16 cellular contexts compared by ENCODE assay signal in genomic region chr12:25001311-25001710, GRCh38. TPM values are rescaled to one million over a fixed set of nuclear protein-coding genes. Genes with fewer than 3 reads are reported as not detected.
DNase-seq lines count a peak whose midpoint lies in the region; ATAC-seq and TF ChIP-seq lines count a peak whose summit lies in the region.
"Had no signal": no experiment of that assay in that cellular context is flagged by ENCODE, and none has a peak within 500 bp of the region (broad histone marks: within the 10 kb centered on the region; RNA-seq: fewer than 3 reads in every experiment).

No MANE protein-coding gene starts in this region.

- intact Hi-C loops in activated B cell treated with CpG ODN at 0.5 μM for 24 hours (cut with micrococcal nuclease), result no loop called here

- TF ChIP-seq CTCF in activated B cell treated with CpG ODN at 0.5 μM for 24 hours (IDR thresholded peaks at IDR 0.05), result no peak

- no peaks in the 10 kb centered on the region for H3K9me3 Mint-ChIP-seq in activated B cell treated with CpG ODN at 0.5 μM for 24 hours

- peak overlapping the region; percentile 41 for H3K27ac Mint-ChIP-seq in activated B cell treated with CpG ODN at 0.5 μM for 24 hours

- ATAC-seq in activated B cell treated with CpG ODN at 0.5 μM for 24 hours (ENCODE audit: low read depth) (no peak), HG03139 (IDR thresholded peaks at IDR 0.05; ENCODE audit: unreplicated experiment) (no peak)
- ATAC-seq: HCT116, HepG2 had no signal

- DNase-seq in G401 (ENCODE audit: low spot score), result peak; percentile 72
- peak; percentile 83 for DNase-seq in NCI-H1694 (lab: John Stamatoyannopoulos, UW)
- DNase-seq in activated B cell treated with CpG ODN at 0.5 μM for 24 hours, result no peak
- peak; percentile 8 for DNase-seq in myocyte (ENCODE audit: low read depth)
- DNase-seq in HCEC 1CT, result no peak
- DNase-seq in stimulated activated naive CD4-positive, alpha-beta T cell treated with Interleukin-2 at 50 U/mL for 16 hours (lab: John Stamatoyannopoulos, UW), result no peak
- DNase-seq: DMS53, Kasumi-1, NCI-H1048, NCI-H146, NCI-H446, SIG-M5, T-helper 2 cell had no signal

- H3K36me3 Mint-ChIP-seq in activated B cell treated with CpG ODN at 0.5 μM for 24 hours (ENCODE audit: low read depth), result peaks cover 1% of the 10 kb centered on the region

- peaks cover 95% of the 10 kb centered on the region for H3K4me1 Mint-ChIP-seq in activated B cell treated with CpG ODN at 0.5 μM for 24 hours

- CTCF ChIA-PET in activated B cell treated with CpG ODN at 0.5 μM for 24 hours (lab: Charles Lee), result interaction anchor here (1.4 to 2.0 kb wide), 3 partner anchors 9 to 128 kb away, joined by 3 to 6 read pairs (median 4); no protein-coding TSS in a partner anchor

- no peak overlapping the region for H3K4me3 Mint-ChIP-seq in activated B cell treated with CpG ODN at 0.5 μM for 24 hours

- in situ Hi-C loops in G401 (cut with HindIII; ENCODE audit: low sequenced_read_pairs), result no loop called here

- H3K27me3 Mint-ChIP-seq in activated B cell treated with CpG ODN at 0.5 μM for 24 hours, result no peaks in the 10 kb centered on the region

- POLR2A ChIA-PET in activated B cell treated with CpG ODN at 0.5 μM for 24 hours (lab: Charles Lee), result interaction anchor here (0.5 to 10.5 kb wide), 4 partner anchors 10 to 55 kb away, joined by 3 to 486 read pairs (median 6); a partner anchor contains a TSS

RNA-seq across cellular contexts. Expression of gene BCAT1, which starts 52.4 kb away (rescaled TPM):
- 0.81 and 4.1 TPM in 2 replicates for total RNA-seq in G401 (2014; rRNA removed; shearing (Covaris generic))
- total RNA-seq in activated B cell treated with CpG ODN at 0.5 μM for 24 hours, result 69.6 and 69.8 TPM in 2 replicates
- 70.6 and 98.7 TPM in 2 replicates for total RNA-seq in myocyte
- 46.6 TPM for polyA plus RNA-seq in myocyte (2012)

Comparison
In these comparisons a context has a peak if more than half of its experiments do, and no peak if none do; other contexts are left out.
1. DNase-seq: peak in G401 (single experiment), NCI-H1694 (single experiment) and myocyte (single experiment); none in activated B cell treated with CpG ODN at 0.5 μM for 24 hours (single experiment), HCEC 1CT (single experiment) and stimulated activated naive CD4-positive, alpha-beta T cell treated with Interleukin-2 at 50 U/mL for 16 hours (single experiment).
2. RNA of gene BCAT1, which starts 52.4 kb away (total RNA-seq): 70.6 to 98.7 TPM in myocyte and 69.6 to 69.8 TPM in activated B cell treated with CpG ODN at 0.5 μM for 24 hours; 0.81 to 4.1 TPM in G401; every median in the first group is over 10 times any median in the second.